In the genomic region with DNA sequence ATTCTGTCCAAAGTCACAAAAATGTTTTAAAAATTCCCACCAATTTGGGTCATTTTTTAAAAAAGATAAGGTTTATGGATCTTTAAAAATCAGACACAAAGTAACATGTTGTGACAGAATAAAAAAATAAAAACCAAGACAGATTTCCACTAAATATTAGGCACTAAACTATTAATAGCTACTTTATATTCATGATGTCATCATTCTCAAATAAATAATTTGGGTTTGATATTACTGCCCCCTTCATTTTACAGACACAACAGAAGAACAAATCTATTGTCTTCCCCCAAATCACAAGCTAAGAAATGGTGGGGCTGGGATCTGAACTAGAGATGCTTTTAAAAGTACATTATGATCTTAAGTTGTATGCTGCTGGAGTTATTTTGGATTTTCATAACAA, we compare ENCODE assay signal across 31 cellular contexts.
"Had no signal": no experiment of that assay in that cellular context is flagged by ENCODE, and none has a peak within 500 bp of the region (broad histone marks: within the 10 kb centered on the region; RNA-seq: fewer than 3 reads in every experiment).

No MANE protein-coding gene starts in this region.

- ATAC-seq: activated CD4-positive, CD25-positive, alpha-beta regulatory T cell treated with anti-CD3 and anti-CD28 coated beads, Interleukin-2, amount 50 U/mL, for 24 hours; activated CD8-positive, alpha-beta memory T cell treated with anti-CD3 and anti-CD28 coated beads, Interleukin-2, amount 10 ng/mL, durations not matched to agents 7 days and 5 days; activated CD8-positive, alpha-beta T cell treated with anti-CD3 and anti-CD28 coated beads, Interleukin-2, amount 10 ng/mL, durations not matched to agents 7 days and 5 days; activated naive CD8-positive, alpha-beta T cell treated with anti-CD3 and anti-CD28 coated beads, Interleukin-2, amount 50 U/mL, for 24 hours; body of pancreas; effector memory CD8-positive, alpha-beta T cell; foreskin keratinocyte; gastroesophageal sphincter; T-helper 17 cell had no signal

- H3K27ac ChIP-seq: adrenal gland, body of pancreas, esophagus muscularis mucosa, foreskin keratinocyte, gastroesophageal sphincter, WERI-Rb-1 had no signal

- H3K4me3 ChIP-seq: adrenal gland, body of pancreas, esophagus muscularis mucosa, gastroesophageal sphincter had no signal

- H3K9me3 ChIP-seq: adrenal gland, body of pancreas, esophagus muscularis mucosa had no signal

- H3K36me3 ChIP-seq: adrenal gland, WERI-Rb-1 had no signal

- H3K4me1 ChIP-seq: body of pancreas, foreskin keratinocyte had no signal

- H3K27me3 ChIP-seq: adrenal gland, body of pancreas, esophagus muscularis mucosa, foreskin keratinocyte, gastroesophageal sphincter had no signal

- DNase-seq: activated B cell treated with CpG ODN at 0.5 μM for 24 hours; activated CD4-positive, alpha-beta memory T cell treated with anti-CD3 and anti-CD28 coated beads for 36 hours; activated CD4-positive, alpha-beta T cell treated with anti-CD3 and anti-CD28 coated beads for 48 hours; activated CD4-positive, alpha-beta T cell treated with anti-CD3 and anti-CD28 coated beads, Interleukin-2, amount 50 U/mL, for 1 hour; activated CD8-positive, alpha-beta memory T cell treated with anti-CD3 and anti-CD28 coated beads, Interleukin-2, amount 10 ng/mL, durations not matched to agents 7 days and 5 days; activated CD8-positive, alpha-beta memory T cell treated with anti-CD3 and anti-CD28 coated beads, Interleukin-2, amount 50 U/mL, for 4 hours; activated CD8-positive, alpha-beta T cell treated with anti-CD3 and anti-CD28 coated beads, Interleukin-2, amount 10 ng/mL, durations not matched to agents 7 days and 5 days; activated effector memory CD4-positive, alpha-beta T cell treated with anti-CD3 and anti-CD28 coated beads, Interleukin-2, amount 50 U/mL, for 16 hours; activated naive CD4-positive, alpha-beta T cell treated with anti-CD3 and anti-CD28 coated beads for 36 hours; activated naive CD8-positive, alpha-beta T cell treated with anti-CD3 and anti-CD28 coated beads for 36 hours; activated naive CD8-positive, alpha-beta T cell treated with anti-CD3 and anti-CD28 coated beads, Interleukin-2, amount 50 U/mL, for 24 hours; activated T-cell treated with anti-CD3 and anti-CD28 coated beads, Interleukin-2, amount 50 U/mL, for 1 hour; activated T-cell treated with anti-CD3 and anti-CD28 coated beads, Interleukin-2, amount 50 U/mL, for 48 hours; adrenal gland; amygdala; aorta; body of pancreas; cortex of kidney; dermis blood vessel endothelial cell; effector CD4-positive, alpha-beta T cell; effector memory CD8-positive, alpha-beta T cell; erythroblast; foreskin keratinocyte; head of caudate nucleus; T-helper 1 cell; T-helper 17 cell; T1000; WERI-Rb-1 had no signal
